8 cellular contexts compared by ENCODE assay signal in the genomic region with DNA sequence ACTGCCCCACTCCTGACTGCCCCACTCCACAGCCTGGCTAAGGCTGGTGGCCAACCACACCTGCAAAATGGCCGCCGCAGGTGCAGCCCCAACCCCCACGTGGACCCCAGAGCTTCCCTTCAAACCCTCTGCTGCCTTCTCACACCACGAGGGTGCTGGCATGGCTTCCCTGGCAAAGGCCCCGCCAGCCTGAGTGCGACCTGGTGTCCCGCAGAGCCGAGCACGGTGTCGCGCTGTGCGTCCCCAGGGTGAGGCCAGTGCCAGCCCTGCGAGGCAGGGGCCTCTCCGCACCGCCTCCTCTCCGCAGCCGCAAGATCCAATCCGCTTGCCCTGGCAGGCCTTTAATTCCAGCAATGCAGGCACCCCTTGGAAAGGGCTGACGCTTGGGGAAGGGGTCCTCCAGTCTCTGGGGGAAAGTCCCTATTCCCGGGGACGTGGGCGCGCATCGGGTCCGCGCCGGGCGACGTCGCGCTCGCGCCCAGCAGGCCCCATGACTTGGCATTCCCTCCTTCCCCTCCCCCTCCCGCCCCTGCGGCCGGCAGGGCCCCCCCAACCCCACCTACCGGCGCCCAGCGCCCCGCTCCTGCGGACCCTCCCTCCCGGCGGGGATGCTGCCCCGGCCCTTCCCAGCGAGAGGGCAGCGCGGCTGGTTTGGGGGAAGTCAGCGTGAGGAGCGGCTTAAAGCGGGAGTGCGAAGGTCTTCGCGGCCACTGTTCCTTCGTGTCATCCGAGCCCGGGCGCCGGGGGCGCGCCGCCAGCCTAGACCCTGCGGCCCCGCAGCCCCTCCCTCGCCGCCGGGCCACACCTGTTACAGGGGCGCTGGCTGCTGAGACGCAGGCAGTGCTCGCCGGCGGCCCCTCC. TPM values are rescaled to one million over a fixed set of nuclear protein-coding genes. Genes with fewer than 3 reads are reported as not detected.
A peak's percentile ranks its signal among the peaks of the same experiment; 100 is the strongest.
DNase-seq lines count a peak whose midpoint lies in the region; ATAC-seq lines count a peak whose summit lies in the region.

No MANE protein-coding gene starts in this region.

- peaks cover 27% of the 10 kb centered on the region for H3K27me3 Mint-ChIP-seq in activated T-cell treated with anti-CD3 and anti-CD28 coated beads, Interleukin-2, amount 50 U/mL, for 72 hours (ENCODE audit: low read depth)
- H3K27me3 Mint-ChIP-seq in stimulated activated naive CD8-positive, alpha-beta T cell treated with anti-CD3 and anti-CD28 coated beads, Interleukin-15, Interleukin-2, amounts not matched to agents 100 ng/mL and 50 ng/mL, for 24 hours, result peaks cover 40% of the 10 kb centered on the region

- no peak overlapping the region for H3K27ac Mint-ChIP-seq in activated T-cell treated with anti-CD3 and anti-CD28 coated beads, Interleukin-2, amount 50 U/mL, for 72 hours
- no peak overlapping the region for H3K27ac Mint-ChIP-seq in stimulated activated naive CD8-positive, alpha-beta T cell treated with anti-CD3 and anti-CD28 coated beads, Interleukin-15, Interleukin-2, amounts not matched to agents 100 ng/mL and 50 ng/mL, for 24 hours

- no peak for ATAC-seq in activated T-cell treated with anti-CD3 and anti-CD28 coated beads, Interleukin-2, amount 50 U/mL, for 72 hours (replicated peaks in 1 of 2)
- no peak for ATAC-seq in HG03439 (IDR thresholded peaks at IDR 0.05; ENCODE audit: unreplicated experiment)
- ATAC-seq in HG03469 (IDR thresholded peaks at IDR 0.05; ENCODE audit: unreplicated experiment), result no peak

- DNase-seq in NCI-H82 (lab: John Stamatoyannopoulos, UW), result peak; percentile 64
- DNase-seq in NCI-H82 treated with DMSO at 0.1 percent for 48 hours (lab: John Stamatoyannopoulos, UW; ENCODE audit: unreplicated experiment), result no peak
- peak in 1 of 2 donors; percentile 20 for DNase-seq in activated T-cell treated with anti-CD3 and anti-CD28 coated beads, Interleukin-2, amount 50 U/mL, for 72 hours
- peak; percentile 60 for DNase-seq in iPS-NIHi7 (ENCODE audit: extremely low spot score)
- no peak for DNase-seq in dermis blood vessel endothelial cell

- H3K36me3 Mint-ChIP-seq in activated T-cell treated with anti-CD3 and anti-CD28 coated beads, Interleukin-2, amount 50 U/mL, for 72 hours (ENCODE audit: insufficient read depth in 2 of 2), result peaks cover 0 to 5% of the 10 kb centered on the region in 2 donors
- H3K36me3 Mint-ChIP-seq in stimulated activated naive CD8-positive, alpha-beta T cell treated with anti-CD3 and anti-CD28 coated beads, Interleukin-15, Interleukin-2, amounts not matched to agents 100 ng/mL and 50 ng/mL, for 24 hours (ENCODE audit: low read depth), result no peaks in the 10 kb centered on the region

- peak overlapping the region; percentile 50 to 72 for H3K4me3 Mint-ChIP-seq in activated T-cell treated with anti-CD3 and anti-CD28 coated beads, Interleukin-2, amount 50 U/mL, for 72 hours
- H3K4me3 Mint-ChIP-seq in stimulated activated naive CD8-positive, alpha-beta T cell treated with anti-CD3 and anti-CD28 coated beads, Interleukin-15, Interleukin-2, amounts not matched to agents 100 ng/mL and 50 ng/mL, for 24 hours, result peak overlapping the region; percentile 10

- peaks cover 9% of the 10 kb centered on the region for H3K4me1 Mint-ChIP-seq in activated T-cell treated with anti-CD3 and anti-CD28 coated beads, Interleukin-2, amount 50 U/mL, for 72 hours (ENCODE audit: low read depth)
- H3K4me1 Mint-ChIP-seq in stimulated activated naive CD8-positive, alpha-beta T cell treated with anti-CD3 and anti-CD28 coated beads, Interleukin-15, Interleukin-2, amounts not matched to agents 100 ng/mL and 50 ng/mL, for 24 hours (ENCODE audit: low read depth), result peaks cover 12% of the 10 kb centered on the region

- peaks cover 0 to 2% of the 10 kb centered on the region in 2 donors for H3K9me3 Mint-ChIP-seq in activated T-cell treated with anti-CD3 and anti-CD28 coated beads, Interleukin-2, amount 50 U/mL, for 72 hours
- peaks cover 4% of the 10 kb centered on the region for H3K9me3 Mint-ChIP-seq in stimulated activated naive CD8-positive, alpha-beta T cell treated with anti-CD3 and anti-CD28 coated beads, Interleukin-15, Interleukin-2, amounts not matched to agents 100 ng/mL and 50 ng/mL, for 24 hours

RNA-seq across cellular contexts. Expression of a gene that starts 1.2 kb away (rescaled TPM):
- total RNA-seq in activated T-cell treated with anti-CD3 and anti-CD28 coated beads, Interleukin-2, amount 50 U/mL, for 72 hours, result 10 to 100 TPM; 28.8 to 30.1 TPM
- 0.05 TPM in 1 of 2 replicates, not detected in the other for total RNA-seq in dermis blood vessel endothelial cell

RNA-seq across cellular contexts. Expression of a gene that starts 49.9 kb away (rescaled TPM):
- not detected for total RNA-seq in activated T-cell treated with anti-CD3 and anti-CD28 coated beads, Interleukin-2, amount 50 U/mL, for 72 hours
- total RNA-seq in dermis blood vessel endothelial cell, result not detected in 2 replicates

Comparison
In these comparisons a context has a peak if more than half of its experiments do, and no peak if none do; other contexts are left out.
1. DNase-seq: peak in NCI-H82 (single experiment) and iPS-NIHi7 (single experiment); none in NCI-H82 treated with DMSO at 0.1 percent for 48 hours (single experiment) and dermis blood vessel endothelial cell (single experiment).
2. RNA of a gene that starts 1.2 kb away (total RNA-seq): 28.8 to 30.1 TPM in activated T-cell treated with anti-CD3 and anti-CD28 coated beads, Interleukin-2, amount 50 U/mL, for 72 hours; 0.05 TPM in dermis blood vessel endothelial cell; every median in the first group is over 10 times any median in the second.